2 cellular contexts compared by ENCODE assay signal in the genomic region with DNA sequence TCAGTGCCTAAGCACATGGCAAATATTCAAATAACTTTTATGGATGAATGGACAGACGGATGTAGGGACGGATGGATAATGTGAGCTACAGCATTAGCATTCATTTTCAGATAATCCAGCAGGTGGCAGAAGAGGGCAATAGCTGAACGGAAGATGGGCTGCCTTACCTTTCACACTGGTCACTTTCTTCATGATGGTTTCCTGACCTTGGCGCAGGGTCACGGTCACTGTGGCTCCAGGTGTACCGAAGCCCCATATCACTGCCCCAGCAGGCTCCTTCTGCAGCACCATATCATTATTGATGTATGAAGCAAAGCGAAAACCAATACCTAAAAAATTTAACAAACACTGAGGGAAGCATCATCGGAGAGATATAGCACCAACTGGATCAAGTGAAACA.
TF ChIP-seq lines count a peak whose summit lies in the region.

No MANE protein-coding gene starts in this region.

TF ChIP-seq in HCT116, 20 proteins besides CTCF, POLR2A, EP300 and RAD21:
- no peak for TF ChIP-seq YY1 (IDR thresholded peaks at IDR 0.05; ENCODE audit: extremely low read depth, insufficient replicate concordance, low read depth, low read length)
- TF ChIP-seq, protein P1, sequence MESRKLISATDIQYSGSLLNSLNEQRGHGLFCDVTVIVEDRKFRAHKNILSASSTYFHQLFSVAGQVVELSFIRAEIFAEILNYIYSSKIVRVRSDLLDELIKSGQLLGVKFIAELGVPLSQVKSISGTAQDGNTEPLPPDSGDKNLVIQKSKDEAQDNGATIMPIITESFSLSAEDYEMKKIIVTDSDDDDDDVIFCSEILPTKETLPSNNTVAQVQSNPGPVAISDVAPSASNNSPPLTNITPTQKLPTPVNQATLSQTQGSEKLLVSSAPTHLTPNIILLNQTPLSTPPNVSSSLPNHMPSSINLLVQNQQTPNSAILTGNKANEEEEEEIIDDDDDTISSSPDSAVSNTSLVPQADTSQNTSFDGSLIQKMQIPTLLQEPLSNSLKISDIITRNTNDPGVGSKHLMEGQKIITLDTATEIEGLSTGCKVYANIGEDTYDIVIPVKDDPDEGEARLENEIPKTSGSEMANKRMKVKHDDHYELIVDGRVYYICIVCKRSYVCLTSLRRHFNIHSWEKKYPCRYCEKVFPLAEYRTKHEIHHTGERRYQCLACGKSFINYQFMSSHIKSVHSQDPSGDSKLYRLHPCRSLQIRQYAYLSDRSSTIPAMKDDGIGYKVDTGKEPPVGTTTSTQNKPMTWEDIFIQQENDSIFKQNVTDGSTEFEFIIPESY (IDR thresholded peaks at IDR 0.05; ENCODE audit: extremely low read depth, insufficient replicate concordance, low read length), result no peak
- no peak for TF ChIP-seq JUND (IDR thresholded peaks at IDR 0.05)
- no peak for TF ChIP-seq ZFX (IDR thresholded peaks at IDR 0.05)
- TF ChIP-seq, protein P2, sequence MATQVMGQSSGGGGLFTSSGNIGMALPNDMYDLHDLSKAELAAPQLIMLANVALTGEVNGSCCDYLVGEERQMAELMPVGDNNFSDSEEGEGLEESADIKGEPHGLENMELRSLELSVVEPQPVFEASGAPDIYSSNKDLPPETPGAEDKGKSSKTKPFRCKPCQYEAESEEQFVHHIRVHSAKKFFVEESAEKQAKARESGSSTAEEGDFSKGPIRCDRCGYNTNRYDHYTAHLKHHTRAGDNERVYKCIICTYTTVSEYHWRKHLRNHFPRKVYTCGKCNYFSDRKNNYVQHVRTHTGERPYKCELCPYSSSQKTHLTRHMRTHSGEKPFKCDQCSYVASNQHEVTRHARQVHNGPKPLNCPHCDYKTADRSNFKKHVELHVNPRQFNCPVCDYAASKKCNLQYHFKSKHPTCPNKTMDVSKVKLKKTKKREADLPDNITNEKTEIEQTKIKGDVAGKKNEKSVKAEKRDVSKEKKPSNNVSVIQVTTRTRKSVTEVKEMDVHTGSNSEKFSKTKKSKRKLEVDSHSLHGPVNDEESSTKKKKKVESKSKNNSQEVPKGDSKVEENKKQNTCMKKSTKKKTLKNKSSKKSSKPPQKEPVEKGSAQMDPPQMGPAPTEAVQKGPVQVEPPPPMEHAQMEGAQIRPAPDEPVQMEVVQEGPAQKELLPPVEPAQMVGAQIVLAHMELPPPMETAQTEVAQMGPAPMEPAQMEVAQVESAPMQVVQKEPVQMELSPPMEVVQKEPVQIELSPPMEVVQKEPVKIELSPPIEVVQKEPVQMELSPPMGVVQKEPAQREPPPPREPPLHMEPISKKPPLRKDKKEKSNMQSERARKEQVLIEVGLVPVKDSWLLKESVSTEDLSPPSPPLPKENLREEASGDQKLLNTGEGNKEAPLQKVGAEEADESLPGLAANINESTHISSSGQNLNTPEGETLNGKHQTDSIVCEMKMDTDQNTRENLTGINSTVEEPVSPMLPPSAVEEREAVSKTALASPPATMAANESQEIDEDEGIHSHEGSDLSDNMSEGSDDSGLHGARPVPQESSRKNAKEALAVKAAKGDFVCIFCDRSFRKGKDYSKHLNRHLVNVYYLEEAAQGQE (IDR thresholded peaks at IDR 0.05; ENCODE audit: low read depth), result no peak
- TF ChIP-seq SP1 (IDR thresholded peaks at IDR 0.05; ENCODE audit: low read depth), result no peak

TF ChIP-seq in endothelial cell of umbilical vein, 7 proteins besides CTCF, POLR2A, EP300 and RAD21:
- TF ChIP-seq EZH2 (IDR thresholded peaks at IDR 0.05; ENCODE audit: borderline replicate concordance, low read depth, low read length, severe bottlenecking) (no peak), POLR2AphosphoS5 (IDR thresholded peaks at IDR 0.05; ENCODE audit: insufficient read depth, low read depth, low read length) (no peak), MYC (IDR thresholded peaks at IDR 0.05; ENCODE audit: low read depth, low read length) (no peak), FOS (IDR thresholded peaks at IDR 0.05; ENCODE audit: borderline replicate concordance, insufficient read depth, low read length) (no peak), JUN (IDR thresholded peaks at IDR 0.05; ENCODE audit: borderline replicate concordance, insufficient read depth, insufficient read length, low read depth) (no peak), GATA2 (IDR thresholded peaks at IDR 0.05; ENCODE audit: insufficient read depth, insufficient read length, low read depth, low read length) (no peak)
- TF ChIP-seq, protein P3, sequence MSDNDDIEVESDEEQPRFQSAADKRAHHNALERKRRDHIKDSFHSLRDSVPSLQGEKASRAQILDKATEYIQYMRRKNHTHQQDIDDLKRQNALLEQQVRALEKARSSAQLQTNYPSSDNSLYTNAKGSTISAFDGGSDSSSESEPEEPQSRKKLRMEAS (IDR thresholded peaks at IDR 0.05; ENCODE audit: insufficient read depth, insufficient read length), result no peak
